26 cellular contexts compared by ENCODE assay signal in genomic region chr7:13633857-13634256, GRCh38.
"Had no signal": no experiment of that assay in that cellular context is flagged by ENCODE, and none has a peak within 500 bp of the region (broad histone marks: within the 10 kb centered on the region; RNA-seq: fewer than 3 reads in every experiment).

No MANE protein-coding gene starts in this region.

- H3K9me3 ChIP-seq: upper lobe of left lung had no signal

- H3K27ac ChIP-seq: foreskin keratinocyte, hepatocyte, left lung, spleen, upper lobe of left lung had no signal

- H3K36me3 ChIP-seq: left lung, spleen, upper lobe of left lung had no signal

- H3K27me3 ChIP-seq: foreskin keratinocyte, hepatocyte, left lung, spleen, upper lobe of left lung had no signal

- H3K4me3 ChIP-seq: hepatocyte, left lung, lung, spleen, upper lobe of left lung had no signal

- H3K4me1 ChIP-seq: foreskin keratinocyte, left lung, spleen, upper lobe of left lung had no signal

- DNase-seq: activated CD4-positive, alpha-beta T cell treated with anti-CD3 and anti-CD28 coated beads, Interleukin-2, amount 50 U/mL, for 4 hours; activated CD8-positive, alpha-beta memory T cell treated with anti-CD3 and anti-CD28 coated beads for 24 hours; activated CD8-positive, alpha-beta memory T cell treated with anti-CD3 and anti-CD28 coated beads, Interleukin-2, amount 50 U/mL, for 4 hours; activated naive CD4-positive, alpha-beta T cell; activated naive CD8-positive, alpha-beta T cell treated with anti-CD3 and anti-CD28 coated beads for 36 hours; activated T-cell treated with anti-CD3 and anti-CD28 coated beads, Interleukin-2, amount 50 U/mL, for 24 hours; amniotic stem cell; dermis blood vessel endothelial cell; effector memory CD4-positive, alpha-beta T cell; foreskin keratinocyte; immature natural killer cell; kidney glomerular epithelial cell; left lung; natural killer cell; retina; spleen; stimulated activated CD4-positive, alpha-beta T cell treated with anti-CD3 and anti-CD28 coated beads, Interleukin-4, amount 100 ng/mL, for 24 hours; stimulated activated naive CD4-positive, alpha-beta T cell treated with Interleukin-2 at 50 U/mL for 16 hours; T-cell; upper lobe of left lung had no signal

- ATAC-seq: activated T-helper 17 cell treated with anti-CD3 and anti-CD28 coated beads, Interleukin-2, amount 50 U/mL, for 72 hours; esophagus mucosa; foreskin keratinocyte; left lung; natural killer cell; SK-N-SH treated with all-trans-retinoic acid at 6 μM for 48 hours; T-cell; WTC11 had no signal
